8 cellular contexts compared by ENCODE assay signal in the genomic region with DNA sequence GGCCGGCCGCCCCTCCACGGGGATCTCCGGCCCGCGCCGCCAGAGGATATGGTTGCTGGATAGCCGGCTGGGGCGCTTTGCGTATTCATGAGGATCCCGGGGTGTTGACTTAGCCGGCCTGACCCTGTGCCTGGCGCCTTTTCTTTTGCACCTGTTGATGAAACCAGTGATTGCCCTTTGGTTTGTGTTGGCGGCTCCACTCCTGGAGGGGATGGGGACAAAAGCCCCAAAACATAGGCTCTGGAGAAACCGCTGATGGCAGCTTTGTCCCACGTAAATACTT. TPM values are rescaled to one million over a fixed set of nuclear protein-coding genes. Genes with fewer than 3 reads are reported as not detected.
DNase-seq lines count a peak whose midpoint lies in the region; ATAC-seq and TF ChIP-seq lines count a peak whose summit lies in the region.

No MANE protein-coding gene starts in this region.

- peak overlapping the region; percentile 48 for H3K27ac ChIP-seq in CD8-positive, alpha-beta memory T cell (ENCODE audit: low read depth, low read length)
- peak overlapping the region; percentile 89 to 93 (median 90) for H3K27ac ChIP-seq in esophagus muscularis mucosa (replicated peaks in 1 of 4)

- peaks cover 0 to 5% (median 0%) of the 10 kb centered on the region in 3 donors for H3K36me3 Mint-ChIP-seq in CD8-positive, alpha-beta memory T cell
- H3K36me3 Mint-ChIP-seq in natural killer cell treated with Interleukin-12 subunit alpha and Interleukin-12 subunit beta and Interleukin-15 and Interleukin-18, amount 100 ng/mL, for 72 hours = no peaks in the 10 kb centered on the region

- H3K36me3 ChIP-seq in CD8-positive, alpha-beta memory T cell (ENCODE audit: insufficient read depth, low read length) = no peaks in the 10 kb centered on the region
- H3K36me3 ChIP-seq in esophagus muscularis mucosa = no peaks in the 10 kb centered on the region

- H3K9me3 ChIP-seq in CD8-positive, alpha-beta memory T cell (ENCODE audit: low read length) = no peaks in the 10 kb centered on the region
- H3K9me3 ChIP-seq in esophagus muscularis mucosa = no peaks in the 10 kb centered on the region

- peaks cover 30 to 48% (median 31%) of the 10 kb centered on the region in 3 donors for H3K4me1 Mint-ChIP-seq in CD8-positive, alpha-beta memory T cell
- peaks cover 18 to 23% of the 10 kb centered on the region in 2 donors for H3K4me1 Mint-ChIP-seq in natural killer cell treated with Interleukin-12 subunit alpha and Interleukin-12 subunit beta and Interleukin-15 and Interleukin-18, amount 100 ng/mL, for 72 hours (ENCODE audit: low read depth in 2 of 2)

- intact Hi-C loops in esophagus muscularis mucosa (cut with DNase I) = no loop called here

- H3K9me3 Mint-ChIP-seq in CD8-positive, alpha-beta memory T cell = no peaks in the 10 kb centered on the region
- H3K9me3 Mint-ChIP-seq in natural killer cell treated with Interleukin-12 subunit alpha and Interleukin-12 subunit beta and Interleukin-15 and Interleukin-18, amount 100 ng/mL, for 72 hours = no peaks in the 10 kb centered on the region

- H3K4me3 Mint-ChIP-seq in CD8-positive, alpha-beta memory T cell = peak overlapping the region; percentile 90 to 93 (median 92)
- peak overlapping the region; percentile 70 for H3K4me3 Mint-ChIP-seq in natural killer cell treated with Interleukin-12 subunit alpha and Interleukin-12 subunit beta and Interleukin-15 and Interleukin-18, amount 100 ng/mL, for 72 hours

- POLR2A ChIA-PET in CD8-positive, alpha-beta memory T cell (lab: Charles Lee) = interaction anchor here (0.6 to 1.2 kb wide), 2 partner anchors 44 to 98 kb away, joined by 3 to 5 read pairs; no protein-coding TSS in a partner anchor

- TF ChIP-seq CTCF in WI38 (IDR thresholded peaks at IDR 0.05; ENCODE audit: low read depth, low read length) = no peak
- no peak for TF ChIP-seq CTCF in esophagus muscularis mucosa (IDR thresholded peaks at IDR 0.05)

- TF ChIP-seq POLR2A in esophagus muscularis mucosa (IDR thresholded peaks at IDR 0.05; ENCODE audit: low read depth) = no peak

- no peak for TF ChIP-seq EP300 in esophagus muscularis mucosa (IDR thresholded peaks at IDR 0.05)

- 9% methylated on average over 8 of the region's 16 CpGs for WGBS in esophagus muscularis mucosa

- H3K27ac Mint-ChIP-seq in CD8-positive, alpha-beta memory T cell = peak overlapping the region; percentile 24 to 91 (median 72)
- peak overlapping the region; percentile 17 to 51 for H3K27ac Mint-ChIP-seq in natural killer cell treated with Interleukin-12 subunit alpha and Interleukin-12 subunit beta and Interleukin-15 and Interleukin-18, amount 100 ng/mL, for 72 hours

- CTCF ChIA-PET in CD8-positive, alpha-beta memory T cell (lab: Charles Lee) = interaction anchor here (0.9 to 4.3 kb wide), 4 partner anchors 11 to 90 kb away, joined by 3 to 22 read pairs (median 8); no protein-coding TSS in a partner anchor

- H3K4me3 ChIP-seq in CD8-positive, alpha-beta memory T cell (ENCODE audit: low read length) = peak overlapping the region; percentile 90
- H3K4me3 ChIP-seq in WI38 (ENCODE audit: low read depth, low read length) (peak overlapping the region; percentile 89), esophagus muscularis mucosa (peak overlapping the region; percentile 90 to 99 (median 94))

- DNase-seq in CD8-positive, alpha-beta memory T cell = peak in 1 of 5 donors; percentile 23
- DNase-seq in HPDE6-E6E7 (ENCODE audit: extremely low spot score) (peak; percentile 45), esophagus muscularis mucosa (ENCODE audit: extremely low spot score) (no peak), Ammon's horn (ENCODE audit: low spot score) (no peak), MV-4-11 (lab: John Stamatoyannopoulos, UW) (no peak)
- DNase-seq in natural killer cell treated with Interleukin-12 subunit alpha and Interleukin-12 subunit beta and Interleukin-15 and Interleukin-18, amount 100 ng/mL, for 72 hours (ENCODE audit: low spot score) = peak; percentile 69

- peaks cover 39% of the 10 kb centered on the region for H3K4me1 ChIP-seq in CD8-positive, alpha-beta memory T cell (ENCODE audit: insufficient read depth, low read length)
- peaks cover 11 to 56% (median 51%) of the 10 kb centered on the region in 4 donors for H3K4me1 ChIP-seq in esophagus muscularis mucosa

- no peaks in the 10 kb centered on the region for H3K27me3 ChIP-seq in CD8-positive, alpha-beta memory T cell (ENCODE audit: insufficient read depth, low read length, poor library complexity, severe bottlenecking)
- peaks cover 0 to 5% (median 0%) of the 10 kb centered on the region in 4 donors for H3K27me3 ChIP-seq in esophagus muscularis mucosa

- ATAC-seq in GM19397 (IDR thresholded peaks at IDR 0.05; ENCODE audit: unreplicated experiment) = peak; percentile 24
- peak; percentile 29 to 43 for ATAC-seq in natural killer cell treated with Interleukin-12 subunit alpha and Interleukin-12 subunit beta and Interleukin-15 and Interleukin-18, amount 100 ng/mL, for 72 hours

- H3K27me3 Mint-ChIP-seq in CD8-positive, alpha-beta memory T cell = peaks cover 0 to 1% of the 10 kb centered on the region in 2 donors
- H3K27me3 Mint-ChIP-seq in natural killer cell treated with Interleukin-12 subunit alpha and Interleukin-12 subunit beta and Interleukin-15 and Interleukin-18, amount 100 ng/mL, for 72 hours = no peaks in the 10 kb centered on the region

RNA-seq across cellular contexts. Expression of gene SYNJ2, which starts 0.6 kb away (rescaled TPM):
- 10 to 100 TPM; 16.7 to 17.5 TPM for total RNA-seq in CD8-positive, alpha-beta memory T cell
- polyA plus RNA-seq in CD8-positive, alpha-beta memory T cell = 8.7 TPM
- total RNA-seq in esophagus muscularis mucosa = 10 to 100 TPM; 17.0 to 25.3 (median 25.1) TPM
- total RNA-seq in natural killer cell treated with Interleukin-12 subunit alpha and Interleukin-12 subunit beta and Interleukin-15 and Interleukin-18, amount 100 ng/mL, for 72 hours = 10 to 100 TPM; 24.7 to 37.3 TPM

Comparison
In these comparisons a context has a peak if more than half of its experiments do, and no peak if none do; other contexts are left out.
1. DNase-seq: peak in HPDE6-E6E7 (single experiment) and natural killer cell treated with Interleukin-12 subunit alpha and Interleukin-12 subunit beta and Interleukin-15 and Interleukin-18, amount 100 ng/mL, for 72 hours (single experiment); none in esophagus muscularis mucosa (single experiment), Ammon's horn (single experiment) and MV-4-11 (single experiment).
2. Peak in every context shown above with its lines, with median percentiles within 50 percentile points of each other: H3K4me3 ChIP-seq.